25 cellular contexts compared by ENCODE assay signal in genomic region chr11:18761741-18762140, GRCh38. TPM values are rescaled to one million over a fixed set of nuclear protein-coding genes. Genes with fewer than 3 reads are reported as not detected.
DNase-seq lines count a peak whose midpoint lies in the region; ATAC-seq lines count a peak whose summit lies in the region.
"Had no signal": no experiment of that assay in that cellular context is flagged by ENCODE, and none has a peak within 500 bp of the region (broad histone marks: within the 10 kb centered on the region; RNA-seq: fewer than 3 reads in every experiment).

No MANE protein-coding gene starts in this region.

- H3K4me1 ChIP-seq in mesenchymal stem cell (ENCODE audit: control insufficient read depth, insufficient read depth, low read depth, low read length) = no peaks in the 10 kb centered on the region
- H3K4me1 ChIP-seq: BE2C, HAP-1 had no signal

- H2BK120ac ChIP-seq in mesenchymal stem cell (ENCODE audit: low read depth, low read length) = no peak overlapping the region

- H3K27me3 ChIP-seq in mesenchymal stem cell (ENCODE audit: control insufficient read depth in 1 of 2, insufficient read depth in 1 of 2, low read length in 2 of 2) = peaks cover 0 to 10% of the 10 kb centered on the region in 2 experiments
- H3K27me3 ChIP-seq: BE2C; BLaER1 treated with 17β-estradiol and CSF1 and Interleukin-3, amounts not matched to agents 10 nM and 100 nM had no signal

- DNase-seq in Right ventricle myocardium inferior (ENCODE audit: missing footprints) (no peak), cardiac septum (ENCODE audit: low spot score) (no peak), mesenchymal stem cell (no peak), putamen (ENCODE audit: low spot score) (peak; percentile 67), germinal center (ENCODE audit: low spot score) (no peak), DMS 273 (lab: John Stamatoyannopoulos, UW; ENCODE audit: unreplicated experiment) (no peak)
- DNase-seq in activated CD4-positive, alpha-beta memory T cell treated with anti-CD3 and anti-CD28 coated beads, Interleukin-2, amount 10 ng/mL, durations not matched to agents 7 days and 5 days = no peak
- DNase-seq: 8988T; ACHN; AML-193; BE2C; CD4-positive, alpha-beta T cell; CD8-positive, alpha-beta memory T cell; DMS53; DMS79 treated with DMSO at 0.1 percent for 48 hours; GF-D8; GOT3; HFFc6 had no signal

- H3K9me3 ChIP-seq in mesenchymal stem cell (ENCODE audit: control insufficient read depth, low read length) = no peaks in the 10 kb centered on the region
- H3K9me3 ChIP-seq: A549; BE2C; BLaER1 treated with 17β-estradiol and CSF1 and Interleukin-3, amounts not matched to agents 10 nM and 100 nM; HAP-1 had no signal

- H3K14ac ChIP-seq in mesenchymal stem cell (ENCODE audit: low read length in 2 of 2) = peak overlapping the region in 1 of 2 experiments; percentile 2

- H3K27ac ChIP-seq in angular gyrus (ENCODE audit: low read depth, low read length) = peak overlapping the region; percentile 37
- H3K27ac ChIP-seq in mesenchymal stem cell (ENCODE audit: low read length, poor library complexity, severe bottlenecking) = no peak overlapping the region
- H3K27ac ChIP-seq: BLaER1 treated with 17β-estradiol and CSF1 and Interleukin-3, amounts not matched to agents 10 nM and 100 nM had no signal

- no peak overlapping the region for H2BK12ac ChIP-seq in mesenchymal stem cell (ENCODE audit: low read length in 2 of 2)

- H2AFZ ChIP-seq in mesenchymal stem cell (ENCODE audit: low read depth, low read length) = no peak overlapping the region

- H3K4ac ChIP-seq in mesenchymal stem cell (ENCODE audit: low read depth in 1 of 2, low read length in 2 of 2) = no peak overlapping the region

- H3K4me2 ChIP-seq in mesenchymal stem cell (ENCODE audit: low read length, poor library complexity, severe bottlenecking) = no peak overlapping the region
- H3K4me2 ChIP-seq: A549; BLaER1 treated with 17β-estradiol and CSF1 and Interleukin-3, amounts not matched to agents 10 nM and 100 nM had no signal

- H3K79me1 ChIP-seq in mesenchymal stem cell (replicated peaks; ENCODE audit: low read length, poor library complexity, severe bottlenecking) = no peaks in the 10 kb centered on the region

- no peak overlapping the region for H3K18ac ChIP-seq in mesenchymal stem cell (ENCODE audit: low read depth in 1 of 2, low read length in 2 of 2)

- CTCF ChIA-PET in activated CD4-positive, alpha-beta memory T cell treated with anti-CD3 and anti-CD28 coated beads, Interleukin-2, amount 10 ng/mL, durations not matched to agents 7 days and 5 days (lab: Charles Lee) = interaction anchor here (1.3 kb wide), 1 partner anchor 29 kb away, joined by 4 read pairs; no protein-coding TSS in a partner anchor

- H2BK15ac ChIP-seq in mesenchymal stem cell (ENCODE audit: low read depth, poor library complexity, severe bottlenecking) = no peak overlapping the region

- H2BK5ac ChIP-seq in mesenchymal stem cell (ENCODE audit: low read depth, low read length, poor library complexity, severe bottlenecking) = no peak overlapping the region

- H3K36me3 Mint-ChIP-seq in activated CD4-positive, alpha-beta memory T cell treated with anti-CD3 and anti-CD28 coated beads, Interleukin-2, amount 10 ng/mL, durations not matched to agents 7 days and 5 days (ENCODE audit: low read depth) = no peaks in the 10 kb centered on the region
- H3K36me3 Mint-ChIP-seq: CD14-positive monocyte; CD8-positive, alpha-beta memory T cell had no signal

- H3K4me3 ChIP-seq in mesenchymal stem cell (ENCODE audit: insufficient read depth in 1 of 2, low read depth in 1 of 2, low read length in 2 of 2) = no peak overlapping the region
- H3K4me3 ChIP-seq: A549; BLaER1 treated with 17β-estradiol and CSF1 and Interleukin-3, amounts not matched to agents 10 nM and 100 nM; HAP-1 had no signal

- H3K27ac Mint-ChIP-seq in activated CD4-positive, alpha-beta memory T cell treated with anti-CD3 and anti-CD28 coated beads, Interleukin-2, amount 10 ng/mL, durations not matched to agents 7 days and 5 days = no peak overlapping the region
- H3K27ac Mint-ChIP-seq: CD14-positive monocyte; CD4-positive, alpha-beta T cell; CD8-positive, alpha-beta memory T cell; HFFc6 had no signal

- H3K4me1 Mint-ChIP-seq in activated CD4-positive, alpha-beta memory T cell treated with anti-CD3 and anti-CD28 coated beads, Interleukin-2, amount 10 ng/mL, durations not matched to agents 7 days and 5 days = peaks cover 10% of the 10 kb centered on the region

- no peaks in the 10 kb centered on the region for H3K9me3 Mint-ChIP-seq in activated CD4-positive, alpha-beta memory T cell treated with anti-CD3 and anti-CD28 coated beads, Interleukin-2, amount 10 ng/mL, durations not matched to agents 7 days and 5 days
- H3K9me3 Mint-ChIP-seq: CD14-positive monocyte; CD4-positive, alpha-beta T cell; CD8-positive, alpha-beta memory T cell; HFFc6 had no signal

- 92% methylated on average over 11 of the region's 11 CpGs for WGBS in mesenchymal stem cell

- intact Hi-C loops in Right ventricle myocardium inferior (cut with DNase I) = no loop called here
- intact Hi-C loops in cardiac septum (cut with DNase I) = no loop called here

- H3K27me3 Mint-ChIP-seq in activated CD4-positive, alpha-beta memory T cell treated with anti-CD3 and anti-CD28 coated beads, Interleukin-2, amount 10 ng/mL, durations not matched to agents 7 days and 5 days = peaks cover 15% of the 10 kb centered on the region
- H3K27me3 Mint-ChIP-seq: CD4-positive, alpha-beta T cell had no signal

- H4K8ac ChIP-seq in mesenchymal stem cell (ENCODE audit: low read length) = no peak overlapping the region

- ATAC-seq in Right ventricle myocardium inferior = peak; percentile 14
- ATAC-seq: A549 had no signal

- H3K23ac ChIP-seq in mesenchymal stem cell (ENCODE audit: low read length in 2 of 2) = no peak overlapping the region

- H3K4me3 Mint-ChIP-seq in activated CD4-positive, alpha-beta memory T cell treated with anti-CD3 and anti-CD28 coated beads, Interleukin-2, amount 10 ng/mL, durations not matched to agents 7 days and 5 days = no peak overlapping the region
- H3K4me3 Mint-ChIP-seq: CD14-positive monocyte; CD4-positive, alpha-beta T cell; CD8-positive, alpha-beta memory T cell; HFFc6 had no signal

- H3K36me3 ChIP-seq in mesenchymal stem cell (ENCODE audit: control insufficient read depth in 1 of 2, insufficient read depth in 2 of 2, low read depth in 1 of 2, low read length in 2 of 2) = no peaks in the 10 kb centered on the region
- H3K36me3 ChIP-seq: BE2C; BLaER1 treated with 17β-estradiol and CSF1 and Interleukin-3, amounts not matched to agents 10 nM and 100 nM; HAP-1 had no signal

- POLR2A ChIA-PET in activated CD4-positive, alpha-beta memory T cell treated with anti-CD3 and anti-CD28 coated beads, Interleukin-2, amount 10 ng/mL, durations not matched to agents 7 days and 5 days (lab: Charles Lee) = no interaction called here

- no peak overlapping the region for H2AK5ac ChIP-seq in mesenchymal stem cell (ENCODE audit: low read length, severe bottlenecking)

- H3K9ac ChIP-seq in mesenchymal stem cell (ENCODE audit: low read length) = no peak overlapping the region
- H3K9ac ChIP-seq: BLaER1 treated with 17β-estradiol and CSF1 and Interleukin-3, amounts not matched to agents 10 nM and 100 nM had no signal

- H4K91ac ChIP-seq in mesenchymal stem cell (ENCODE audit: low read length) = peak overlapping the region; percentile 18

RNA-seq across cellular contexts. Expression of gene PTPN5, which starts 29.9 kb away (rescaled TPM):
- 0.27 TPM for total RNA-seq in Right ventricle myocardium inferior
- 3.8 TPM for total RNA-seq in cardiac septum
- polyA plus RNA-seq in mesenchymal stem cell (2013, experiment 1 of 2) = not detected
- not detected for polyA plus RNA-seq in mesenchymal stem cell (2013, experiment 2 of 2)
- not detected for total RNA-seq in activated CD4-positive, alpha-beta memory T cell treated with anti-CD3 and anti-CD28 coated beads, Interleukin-2, amount 10 ng/mL, durations not matched to agents 7 days and 5 days
- total RNA-seq: CD4-positive, alpha-beta T cell; CD8-positive, alpha-beta memory T cell; G401; HFFc6 had no signal
- polyA plus RNA-seq: CD14-positive monocyte; CD8-positive, alpha-beta memory T cell had no signal

RNA-seq across cellular contexts. Expression of gene IGSF22, which starts 35.8 kb away (rescaled TPM):
- total RNA-seq in Right ventricle myocardium inferior (1.4 TPM), cardiac septum (1.1 TPM)
- polyA plus RNA-seq in mesenchymal stem cell (2013, experiment 1 of 2) = not detected
- not detected for polyA plus RNA-seq in mesenchymal stem cell (2013, experiment 2 of 2)
- 1 to 10 TPM in 1 of 2 experiments, under 1 TPM in 1; 0.50 to 2.7 TPM for total RNA-seq in activated CD4-positive, alpha-beta memory T cell treated with anti-CD3 and anti-CD28 coated beads, Interleukin-2, amount 10 ng/mL, durations not matched to agents 7 days and 5 days
- total RNA-seq: Daoy, G401, HFFc6 had no signal
- polyA plus RNA-seq: CD14-positive monocyte had no signal
